15 cellular contexts compared by ENCODE assay signal in genomic region chr14:68598089-68598488, GRCh38.
DNase-seq lines count a peak whose midpoint lies in the region; ATAC-seq and TF ChIP-seq lines count a peak whose summit lies in the region.
"Had no signal": no experiment of that assay in that cellular context is flagged by ENCODE, and none has a peak within 500 bp of the region (broad histone marks: within the 10 kb centered on the region; RNA-seq: fewer than 3 reads in every experiment).

No MANE protein-coding gene starts in this region.

- no peaks in the 10 kb centered on the region for H3K36me3 Mint-ChIP-seq in chondrocyte (ENCODE audit: low read depth)
- H3K36me3 Mint-ChIP-seq in stimulated activated naive B cell treated with anti-CD40 and anti-IgM and Interleukin-4, amounts not matched to agents 10 μg/mL and 1 μg/mL and 100 μg/mL, for 72 hours = peaks cover 3 to 5% of the 10 kb centered on the region in 2 donors
- H3K36me3 Mint-ChIP-seq in glutamatergic neuron (ENCODE audit: unreplicated experiment) = no peaks in the 10 kb centered on the region
- H3K36me3 Mint-ChIP-seq: CD8-positive, alpha-beta T cell had no signal

- H3K36me3 ChIP-seq in HEK293 (ENCODE audit: control insufficient read depth in 2 of 2, insufficient read depth in 1 of 2, low read length in 2 of 2) (no peaks in the 10 kb centered on the region), mucosa of descending colon (ENCODE audit: low read depth) (no peaks in the 10 kb centered on the region)
- H3K36me3 ChIP-seq: HAP-1 had no signal

- H3K4me1 ChIP-seq in HEK293 (ENCODE audit: control insufficient read depth, insufficient read depth, low read length) (peaks cover 16% of the 10 kb centered on the region), mucosa of descending colon (ENCODE audit: low read depth) (peaks cover 19% of the 10 kb centered on the region)
- H3K4me1 ChIP-seq: HAP-1 had no signal

- H3K4me3 ChIP-seq in HEK293 (ENCODE audit: low read depth, low read length) (no peak overlapping the region), mucosa of descending colon (no peak overlapping the region)
- H3K4me3 ChIP-seq: HAP-1 had no signal

- ATAC-seq in mucosa of descending colon (peak; percentile 7), HG03442 (IDR thresholded peaks at IDR 0.05; ENCODE audit: unreplicated experiment) (no peak)
- ATAC-seq in stimulated activated naive B cell treated with anti-CD40 and anti-IgM and Interleukin-4, amounts not matched to agents 10 μg/mL and 1 μg/mL and 100 μg/mL, for 72 hours (replicated peaks) = no peak
- ATAC-seq: CD8-positive, alpha-beta T cell had no signal

- POLR2A ChIA-PET in HEK293 (lab: Yijun Ruan, JAX) = no interaction called here

- intact Hi-C loops in mucosa of descending colon (cut with DNase I, micrococcal nuclease) = no loop called here

- CTCF ChIA-PET in HEK293 (lab: Yijun Ruan, JAX) = interaction anchor here (0.6 to 1.1 kb wide), 2 partner anchors 105 to 218 kb away, joined by 3 to 5 read pairs; no protein-coding TSS in a partner anchor

- H3K9me3 ChIP-seq in HEK293 (ENCODE audit: control insufficient read depth, insufficient read depth, low read depth, low read length) = no peaks in the 10 kb centered on the region
- H3K9me3 ChIP-seq in mucosa of descending colon = no peaks in the 10 kb centered on the region
- H3K9me3 ChIP-seq: HAP-1 had no signal

- no peak for DNase-seq in chondrocyte (ENCODE audit: low spot score)
- DNase-seq in mucosa of descending colon = no peak
- no peak for DNase-seq in stimulated activated naive B cell treated with anti-CD40 and anti-IgM and Interleukin-4, amounts not matched to agents 10 μg/mL and 1 μg/mL and 100 μg/mL, for 72 hours
- no peak for DNase-seq in stimulated activated CD8-positive, alpha-beta memory T cell treated with anti-CD3 and anti-CD28 coated beads, Interleukin-4, amount 100 ng/mL, for 48 hours
- no peak for DNase-seq in glutamatergic neuron
- no peak for DNase-seq in activated CD4-positive, alpha-beta T cell treated with anti-CD3 and anti-CD28 coated beads for 4 hours
- DNase-seq: activated CD4-positive, alpha-beta T cell treated with anti-CD3 and anti-CD28 coated beads, Interleukin-2, amount 50 U/mL, for 4 hours; activated naive CD4-positive, alpha-beta T cell treated with Interleukin-2 at 50 U/mL for 16 hours; CD8-positive, alpha-beta T cell; effector CD8-positive, alpha-beta T cell; MM.1S; NCI-H510A had no signal

- TF ChIP-seq CTCF in HEK293 (tag by site-specific recombination; IDR thresholded peaks at IDR 0.05) (no peak), chondrocyte (IDR thresholded peaks at IDR 0.05) (no peak), mucosa of descending colon (IDR thresholded peaks at IDR 0.05) (no peak), glutamatergic neuron (IDR thresholded peaks at IDR 0.05; ENCODE audit: partially characterized antibody, unreplicated experiment) (no peak)

- H3K27ac ChIP-seq in HEK293 (ENCODE audit: extremely low read depth, low read depth, low read length) = 0 out of 2 replicates have a peak overlapping the region, but pooled peaks have one; percentile 49

- no peaks in the 10 kb centered on the region for H3K9me3 Mint-ChIP-seq in chondrocyte (ENCODE audit: low read depth)
- peaks cover 0 to 4% of the 10 kb centered on the region in 2 donors for H3K9me3 Mint-ChIP-seq in stimulated activated naive B cell treated with anti-CD40 and anti-IgM and Interleukin-4, amounts not matched to agents 10 μg/mL and 1 μg/mL and 100 μg/mL, for 72 hours
- H3K9me3 Mint-ChIP-seq in glutamatergic neuron (ENCODE audit: unreplicated experiment) = peaks cover 2% of the 10 kb centered on the region
- H3K9me3 Mint-ChIP-seq: CD8-positive, alpha-beta T cell had no signal

- H3K27ac Mint-ChIP-seq in chondrocyte (ENCODE audit: unreplicated experiment) (peak overlapping the region; percentile 93), glutamatergic neuron (ENCODE audit: unreplicated experiment) (no peak overlapping the region)
- peak overlapping the region; percentile 32 for H3K27ac Mint-ChIP-seq in stimulated activated naive B cell treated with anti-CD40 and anti-IgM and Interleukin-4, amounts not matched to agents 10 μg/mL and 1 μg/mL and 100 μg/mL, for 72 hours
- H3K27ac Mint-ChIP-seq: CD8-positive, alpha-beta T cell had no signal

- H3K4me1 Mint-ChIP-seq in chondrocyte (ENCODE audit: low read depth) = peaks cover 42% of the 10 kb centered on the region
- H3K4me1 Mint-ChIP-seq in stimulated activated naive B cell treated with anti-CD40 and anti-IgM and Interleukin-4, amounts not matched to agents 10 μg/mL and 1 μg/mL and 100 μg/mL, for 72 hours = peaks cover 28 to 39% of the 10 kb centered on the region in 2 donors
- peaks cover 7% of the 10 kb centered on the region for H3K4me1 Mint-ChIP-seq in glutamatergic neuron (ENCODE audit: low read depth, unreplicated experiment)

- H3K4me3 Mint-ChIP-seq in chondrocyte (ENCODE audit: unreplicated experiment) (no peak overlapping the region), glutamatergic neuron (ENCODE audit: unreplicated experiment) (no peak overlapping the region)
- H3K4me3 Mint-ChIP-seq in stimulated activated naive B cell treated with anti-CD40 and anti-IgM and Interleukin-4, amounts not matched to agents 10 μg/mL and 1 μg/mL and 100 μg/mL, for 72 hours = no peak overlapping the region
- H3K4me3 Mint-ChIP-seq: CD8-positive, alpha-beta T cell had no signal

- H3K27me3 Mint-ChIP-seq in chondrocyte (ENCODE audit: low read depth) = no peaks in the 10 kb centered on the region
- peaks cover 0 to 9% of the 10 kb centered on the region in 2 donors for H3K27me3 Mint-ChIP-seq in stimulated activated naive B cell treated with anti-CD40 and anti-IgM and Interleukin-4, amounts not matched to agents 10 μg/mL and 1 μg/mL and 100 μg/mL, for 72 hours
- peaks cover 4% of the 10 kb centered on the region for H3K27me3 Mint-ChIP-seq in glutamatergic neuron (ENCODE audit: unreplicated experiment)

TF ChIP-seq in HEK293, 187 proteins besides CTCF, POLR2A, EP300 and RAD21:
- TF ChIP-seq ZNF211 (tag by site-specific recombination; IDR thresholded peaks at IDR 0.05; ENCODE audit: low read depth) = no peak
